ENCODE assay signal across 11 cellular contexts in the genomic region with DNA sequence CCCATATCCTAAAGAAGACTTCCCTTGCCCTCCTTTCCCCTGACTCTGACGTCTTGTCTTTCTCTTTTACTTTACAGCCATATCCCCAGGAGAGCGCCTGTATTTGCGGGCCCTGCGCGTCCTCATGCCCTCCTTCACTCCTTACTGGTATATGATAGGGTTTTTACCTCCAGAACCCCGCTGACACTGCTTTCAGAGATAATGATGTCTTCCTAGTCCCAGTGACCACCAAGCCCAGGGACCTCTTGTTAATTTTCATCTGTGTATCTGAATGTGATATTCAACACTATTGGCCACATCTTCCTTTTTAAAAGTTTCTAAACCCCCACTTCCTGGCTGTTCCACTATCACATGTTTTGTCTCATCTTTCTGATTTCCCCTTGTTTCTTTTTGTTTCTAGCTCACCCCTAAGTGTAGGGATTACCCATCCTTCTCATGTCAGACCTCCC.
DNase-seq lines count a peak whose midpoint lies in the region; ATAC-seq and TF ChIP-seq lines count a peak whose summit lies in the region.
"Had no signal": no experiment of that assay in that cellular context is flagged by ENCODE, and none has a peak within 500 bp of the region (broad histone marks: within the 10 kb centered on the region; RNA-seq: fewer than 3 reads in every experiment).

No MANE protein-coding gene starts in this region.

- H3K36me3 Mint-ChIP-seq in immature natural killer cell = peaks cover 25 to 26% (median 26%) of the 10 kb centered on the region in 3 donors

- DNase-seq in GM10248 (ENCODE audit: extremely low spot score) (peak; percentile 30), immature natural killer cell (peak in 2 of 3 donors; percentile 15 to 18), HEK293T (ENCODE audit: extremely low spot score) (no peak)
- no peak for DNase-seq in stimulated activated CD4-positive, alpha-beta T cell treated with anti-CD3 and anti-CD28 coated beads, Interleukin-4, amount 100 ng/mL, for 4 hours
- DNase-seq: activated CD4-positive, alpha-beta T cell treated with anti-CD3 and anti-CD28 coated beads, Interleukin-2, amount 50 U/mL, for 48 hours; amniotic stem cell; right lobe of liver; SW 1271 had no signal

- CTCF ChIA-PET in GM10248 (lab: Yijun Ruan, JAX) = interaction anchor here (1.0 to 2.4 kb wide), 2 partner anchors 31 to 176 kb away, joined by 3 to 7 read pairs; partner anchors contain the start of gene EDN1
- CTCF ChIA-PET in HEK293T (lab: Yijun Ruan, JAX) = no interaction called here

- peaks cover 0 to 2% (median 1%) of the 10 kb centered on the region in 3 donors for H3K27me3 Mint-ChIP-seq in immature natural killer cell (ENCODE audit: low read depth in 3 of 3)

- in situ Hi-C loops in GM18951 (cut with MboI; ENCODE audit: low sequenced_read_pairs, unreplicated experiment) = no loop called here

- POLR2A ChIA-PET in GM10248 (lab: Yijun Ruan, JAX) = no interaction called here
- POLR2A ChIA-PET in HEK293T (lab: Yijun Ruan, JAX) = no interaction called here

- ATAC-seq in HG03378 (IDR thresholded peaks at IDR 0.05; ENCODE audit: unreplicated experiment) (peak; percentile 36), GM21515 (IDR thresholded peaks at IDR 0.05; ENCODE audit: unreplicated experiment) (no peak)

- TF ChIP-seq POLR2A in GM18951 (IDR thresholded peaks at IDR 0.05; ENCODE audit: extremely low read depth, insufficient read depth, insufficient read length) = peak; percentile 10

- H3K4me1 Mint-ChIP-seq in immature natural killer cell = peaks cover 64 to 86% of the 10 kb centered on the region in 2 donors

- H3K27ac Mint-ChIP-seq in immature natural killer cell = peak overlapping the region; percentile 55 to 81 (median 74)

- H3K9me3 Mint-ChIP-seq in immature natural killer cell = peaks cover 1 to 12% (median 6%) of the 10 kb centered on the region in 6 donors

- no peak for TF ChIP-seq CTCF in GM10248 (IDR thresholded peaks at IDR 0.05; ENCODE audit: control extremely low read depth, extremely low read depth, low read depth, missing control alignments)

- H3K4me3 Mint-ChIP-seq in immature natural killer cell = peak overlapping the region; percentile 30 to 65 (median 60)

TF ChIP-seq in HEK293T, 16 proteins besides CTCF, POLR2A, EP300 and RAD21:
- no peak for TF ChIP-seq LEF1 (IDR thresholded peaks at IDR 0.05; ENCODE audit: borderline replicate concordance)
- TF ChIP-seq L3MBTL2 (conservative IDR thresholded peaks at IDR 0.05) = no peak
- TF ChIP-seq SP1 (IDR thresholded peaks at IDR 0.05) = no peak
- no peak for TF ChIP-seq TARDBP (IDR thresholded peaks at IDR 0.05)
- no peak for TF ChIP-seq ARNT (IDR thresholded peaks at IDR 0.05)
- TF ChIP-seq ELF4 (IDR thresholded peaks at IDR 0.05) = no peak
- TF ChIP-seq ZNF384 (IDR thresholded peaks at IDR 0.05) = no peak
- no peak for TF ChIP-seq HDGF (IDR thresholded peaks at IDR 0.05; ENCODE audit: borderline replicate concordance)
- TF ChIP-seq FOXM1 (IDR thresholded peaks at IDR 0.05; ENCODE audit: borderline replicate concordance) = no peak
- no peak for TF ChIP-seq NFRKB (IDR thresholded peaks at IDR 0.05)
- TF ChIP-seq FOXK2 (IDR thresholded peaks at IDR 0.05) = no peak
- no peak for TF ChIP-seq PKNOX1 (IDR thresholded peaks at IDR 0.05)
TF ChIP-seq in HEK293T: peak in this region for 0.

Comparison
In these comparisons a context has a peak if more than half of its experiments do, and no peak if none do; other contexts are left out.
1. DNase-seq: peak in GM10248 (single experiment) and immature natural killer cell (2 of 3); none in HEK293T (single experiment) and stimulated activated CD4-positive, alpha-beta T cell treated with anti-CD3 and anti-CD28 coated beads, Interleukin-4, amount 100 ng/mL, for 4 hours (0 of 2).